Comparison of ENCODE assay signal across 28 cellular contexts in the genomic region with DNA sequence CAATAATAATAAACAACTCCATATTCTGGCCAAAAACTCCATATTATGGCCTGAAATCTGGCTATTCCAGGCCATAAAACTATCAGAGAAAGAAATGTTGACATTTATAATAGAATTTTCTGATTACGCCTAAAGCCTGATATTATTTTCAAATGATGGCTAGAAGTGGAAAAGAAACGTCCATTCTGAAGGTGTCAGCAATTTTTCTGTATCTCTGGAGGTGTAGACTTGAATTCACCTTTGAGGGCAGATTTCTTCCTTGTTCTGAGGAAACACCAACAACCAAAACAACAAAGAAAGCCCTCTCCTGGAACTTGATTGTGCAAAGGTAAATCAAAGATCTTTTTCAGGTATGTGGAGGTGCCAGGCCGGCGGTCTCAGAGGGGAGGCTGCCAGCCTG.
"Had no signal": no experiment of that assay in that cellular context is flagged by ENCODE, and none has a peak within 500 bp of the region (broad histone marks: within the 10 kb centered on the region; RNA-seq: fewer than 3 reads in every experiment).

No MANE protein-coding gene starts in this region.

- H3K27me3 ChIP-seq: colonic mucosa, dorsolateral prefrontal cortex, esophagus muscularis mucosa, esophagus squamous epithelium, foreskin keratinocyte, gastrocnemius medialis, gastroesophageal sphincter, heart left ventricle, heart right ventricle had no signal

- H3K4me3 ChIP-seq: colonic mucosa, coronary artery, dorsolateral prefrontal cortex, esophagus muscularis mucosa, esophagus squamous epithelium, gastrocnemius medialis, gastroesophageal sphincter, heart left ventricle, heart right ventricle had no signal

- H3K4me1 Mint-ChIP-seq: endodermal cell had no signal

- H3K9me3 ChIP-seq: colonic mucosa, esophagus muscularis mucosa, esophagus squamous epithelium, gastrocnemius medialis had no signal

- H3K27ac Mint-ChIP-seq: dendritic cell treated with granulocyte-macrophage colony-stimulating factor and Interleukin-4, amounts not matched to agents 40 ng/mL and 50 ng/mL, for 4 days; effector memory CD8-positive, alpha-beta T cell; endodermal cell had no signal

- H3K27me3 Mint-ChIP-seq: dendritic cell treated with granulocyte-macrophage colony-stimulating factor and Interleukin-4, amounts not matched to agents 40 ng/mL and 50 ng/mL, for 4 days had no signal

- ATAC-seq: effector memory CD8-positive, alpha-beta T cell; esophagus mucosa; foreskin keratinocyte; gastrocnemius medialis; gastroesophageal sphincter; heart left ventricle; heart right ventricle had no signal

- H3K27ac ChIP-seq: colonic mucosa, coronary artery, dorsolateral prefrontal cortex, epithelial cell of prostate, esophagus muscularis mucosa, esophagus squamous epithelium, foreskin keratinocyte, gastrocnemius medialis, gastroesophageal sphincter, heart left ventricle, heart right ventricle had no signal

- H3K9me3 Mint-ChIP-seq: dendritic cell treated with granulocyte-macrophage colony-stimulating factor and Interleukin-4, amounts not matched to agents 40 ng/mL and 50 ng/mL, for 4 days; effector memory CD8-positive, alpha-beta T cell had no signal

- H3K4me1 ChIP-seq: colonic mucosa, esophagus squamous epithelium, foreskin keratinocyte, gastrocnemius medialis, gastroesophageal sphincter had no signal

- H3K4me3 Mint-ChIP-seq: dendritic cell treated with granulocyte-macrophage colony-stimulating factor and Interleukin-4, amounts not matched to agents 40 ng/mL and 50 ng/mL, for 4 days; effector memory CD8-positive, alpha-beta T cell; endodermal cell had no signal

- H3K36me3 ChIP-seq: colonic mucosa, esophagus muscularis mucosa, esophagus squamous epithelium, gastrocnemius medialis, gastroesophageal sphincter, heart left ventricle, heart right ventricle had no signal

- FAIRE-seq: colon, endometrium, endothelial cell of umbilical vein, frontal cortex had no signal

- DNase-seq: colonic mucosa; cortex of kidney; dermis blood vessel endothelial cell; dorsolateral prefrontal cortex; effector CD4-positive, alpha-beta T cell; effector CD8-positive, alpha-beta T cell; effector memory CD4-positive, alpha-beta T cell; effector memory CD8-positive, alpha-beta T cell; endodermal cell; erythroblast; esophagus squamous epithelium; foreskin fibroblast; foreskin keratinocyte; foreskin melanocyte; gastrocnemius medialis; head of caudate nucleus; heart left ventricle; heart right ventricle had no signal
